Comparison of ENCODE assay signal across 12 cellular contexts in the genomic region with DNA sequence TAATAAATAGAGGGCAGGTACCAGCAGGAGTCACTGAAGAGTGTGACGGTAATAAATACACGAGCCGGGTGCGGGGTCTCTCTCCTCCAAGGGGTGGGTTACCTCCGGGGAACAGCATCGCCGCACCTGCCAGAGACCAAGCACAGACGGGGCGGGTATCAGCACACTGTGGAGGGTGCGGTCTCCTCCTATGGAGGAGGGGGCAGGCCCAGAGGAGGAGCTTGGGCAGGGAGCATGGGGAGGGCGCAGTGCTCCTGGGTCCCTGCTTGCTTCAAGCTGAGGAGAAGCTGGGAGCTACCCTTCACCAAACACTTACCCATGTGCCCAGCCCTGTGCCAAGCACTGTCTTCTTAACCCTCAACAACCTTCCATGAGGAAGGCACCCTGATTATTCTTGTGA. TPM values are rescaled to one million over a fixed set of nuclear protein-coding genes. Genes with fewer than 3 reads are reported as not detected.
DNase-seq lines count a peak whose midpoint lies in the region; ATAC-seq and TF ChIP-seq lines count a peak whose summit lies in the region.
"Had no signal": no experiment of that assay in that cellular context is flagged by ENCODE, and none has a peak within 500 bp of the region (broad histone marks: within the 10 kb centered on the region; RNA-seq: fewer than 3 reads in every experiment).

No MANE protein-coding gene starts in this region.

- intact Hi-C loops in CD4-positive, alpha-beta T cell (cut with DNase I, micrococcal nuclease) = no loop called here
- intact Hi-C loops in activated CD4-positive, alpha-beta memory T cell treated with anti-CD3 and anti-CD28 coated beads for 36 hours (cut with micrococcal nuclease) = no loop called here

- H3K36me3 Mint-ChIP-seq in CD4-positive, alpha-beta T cell (ENCODE audit: low read depth) = no peaks in the 10 kb centered on the region
- H3K36me3 Mint-ChIP-seq in activated CD4-positive, alpha-beta memory T cell treated with anti-CD3 and anti-CD28 coated beads for 36 hours = no peaks in the 10 kb centered on the region
- no peaks in the 10 kb centered on the region for H3K36me3 Mint-ChIP-seq in nephron progenitor cell (ENCODE audit: low read depth)

- H3K4me3 ChIP-seq in foreskin fibroblast (ENCODE audit: low read depth in 1 of 2, low read length in 2 of 2) = no peak overlapping the region

- peak overlapping the region; percentile 95 for H3K27ac Mint-ChIP-seq in CD4-positive, alpha-beta T cell
- H3K27ac Mint-ChIP-seq in activated CD4-positive, alpha-beta memory T cell treated with anti-CD3 and anti-CD28 coated beads for 36 hours = peak overlapping the region; percentile 87
- peak overlapping the region; percentile 59 for H3K27ac Mint-ChIP-seq in nephron progenitor cell

- H3K4me1 Mint-ChIP-seq in CD4-positive, alpha-beta T cell (ENCODE audit: low read depth) = peaks cover 50% of the 10 kb centered on the region
- H3K4me1 Mint-ChIP-seq in activated CD4-positive, alpha-beta memory T cell treated with anti-CD3 and anti-CD28 coated beads for 36 hours (ENCODE audit: low read depth) = peaks cover 37% of the 10 kb centered on the region
- peaks cover 47% of the 10 kb centered on the region for H3K4me1 Mint-ChIP-seq in nephron progenitor cell

- ATAC-seq in CD4-positive, alpha-beta T cell (ENCODE audit: poor library complexity) = no peak
- ATAC-seq in GM18868 (IDR thresholded peaks at IDR 0.05; ENCODE audit: unreplicated experiment) (peak; percentile 44), GM21528 (IDR thresholded peaks at IDR 0.05; ENCODE audit: low FRiP score, unreplicated experiment) (no peak)
- ATAC-seq: Panc1 had no signal

- TF ChIP-seq CTCF in CD4-positive, alpha-beta T cell (IDR thresholded peaks at IDR 0.05) = no peak
- no peak for TF ChIP-seq CTCF in nephron progenitor cell (IDR thresholded peaks at IDR 0.05)
- no peak for TF ChIP-seq CTCF in foreskin fibroblast (IDR thresholded peaks at IDR 0.05; ENCODE audit: low read depth, low read length)

- POLR2A ChIA-PET in CD4-positive, alpha-beta T cell (lab: Charles Lee) = interaction anchor here (0.6 to 1.6 kb wide), 2 partner anchors 12 to 13 kb away, joined by 4 to 5 read pairs; a partner anchor contains a TSS
- POLR2A ChIA-PET in activated CD4-positive, alpha-beta memory T cell treated with anti-CD3 and anti-CD28 coated beads for 36 hours (lab: Charles Lee) = no interaction called here

- no peak for DNase-seq in CD4-positive, alpha-beta T cell
- DNase-seq in activated CD4-positive, alpha-beta memory T cell treated with anti-CD3 and anti-CD28 coated beads for 36 hours = no peak
- DNase-seq in nephron progenitor cell (no peak), foreskin fibroblast (no peak), HuH-7.5 (ENCODE audit: low spot score) (no peak), COLO829 (ENCODE audit: low spot score) (no peak)
- DNase-seq: activated gamma-delta T cell; KG1; stimulated activated naive CD4-positive, alpha-beta T cell had no signal

- H3K9me3 Mint-ChIP-seq in CD4-positive, alpha-beta T cell = no peaks in the 10 kb centered on the region
- H3K9me3 Mint-ChIP-seq in activated CD4-positive, alpha-beta memory T cell treated with anti-CD3 and anti-CD28 coated beads for 36 hours = peaks cover 8% of the 10 kb centered on the region
- no peaks in the 10 kb centered on the region for H3K9me3 Mint-ChIP-seq in nephron progenitor cell

- H3K27me3 Mint-ChIP-seq in CD4-positive, alpha-beta T cell = no peaks in the 10 kb centered on the region
- no peaks in the 10 kb centered on the region for H3K27me3 Mint-ChIP-seq in activated CD4-positive, alpha-beta memory T cell treated with anti-CD3 and anti-CD28 coated beads for 36 hours
- H3K27me3 Mint-ChIP-seq in nephron progenitor cell (ENCODE audit: low read depth, poor library complexity) = no peaks in the 10 kb centered on the region

- H3K27ac ChIP-seq in CD4-positive, alpha-beta T cell (ENCODE audit: low read depth, low read length) = peak overlapping the region; percentile 27

- CTCF ChIA-PET in CD4-positive, alpha-beta T cell (lab: Charles Lee) = interaction anchor here (1.7 kb wide), 1 partner anchor 82 kb away, joined by 3 read pairs; no protein-coding TSS in a partner anchor
- CTCF ChIA-PET in activated CD4-positive, alpha-beta memory T cell treated with anti-CD3 and anti-CD28 coated beads for 36 hours (lab: Charles Lee) = interaction anchor here (0.8 to 2.8 kb wide), 7 partner anchors 10 to 400 kb away, joined by 3 to 31 read pairs (median 5); a partner anchor contains a TSS

- H3K9me3 ChIP-seq in CD4-positive, alpha-beta T cell (ENCODE audit: control insufficient read depth, low read length) = no peaks in the 10 kb centered on the region

- H3K27me3 ChIP-seq in CD4-positive, alpha-beta T cell (ENCODE audit: control insufficient read depth, insufficient read depth, low read length) = no peaks in the 10 kb centered on the region

- no peak overlapping the region for H3K4me3 Mint-ChIP-seq in CD4-positive, alpha-beta T cell
- no peak overlapping the region for H3K4me3 Mint-ChIP-seq in activated CD4-positive, alpha-beta memory T cell treated with anti-CD3 and anti-CD28 coated beads for 36 hours
- H3K4me3 Mint-ChIP-seq in nephron progenitor cell = no peak overlapping the region

RNA-seq across cellular contexts. Expression of a gene that starts 12.8 kb away (rescaled TPM):
- total RNA-seq in CD4-positive, alpha-beta T cell = under 1 TPM in 1 of 2 experiments, not detected in 1; 0.11 TPM
- total RNA-seq in activated CD4-positive, alpha-beta memory T cell treated with anti-CD3 and anti-CD28 coated beads for 36 hours = under 1 TPM in 1 of 2 experiments, not detected in 1; 0.10 TPM

RNA-seq across cellular contexts. Expression of a gene that starts 19.5 kb away (rescaled TPM):
- 10 to 100 TPM; 12.5 to 12.7 TPM for total RNA-seq in CD4-positive, alpha-beta T cell
- total RNA-seq in activated CD4-positive, alpha-beta memory T cell treated with anti-CD3 and anti-CD28 coated beads for 36 hours = 1 to 10 TPM; 4.2 to 4.9 TPM
